22 cellular contexts compared by ENCODE assay signal in the genomic region with DNA sequence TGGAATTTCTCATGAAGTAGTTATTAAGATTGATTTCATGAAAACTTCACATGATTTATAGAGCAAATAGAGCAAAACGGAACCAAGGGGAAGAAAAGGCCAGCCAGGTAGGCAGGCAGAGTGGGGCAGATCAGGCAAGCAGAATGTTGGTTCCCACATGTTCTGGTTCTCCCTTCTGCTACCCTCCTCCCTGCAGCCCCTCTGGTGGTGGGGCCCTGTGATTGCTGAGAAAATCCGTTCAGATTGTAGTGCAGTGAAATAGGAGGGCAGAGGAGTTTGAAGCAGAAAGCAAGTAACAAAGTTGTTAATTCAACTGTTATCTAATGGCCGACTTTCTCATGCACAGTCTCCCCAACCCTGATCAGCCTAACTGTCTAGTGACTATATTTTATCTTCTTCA.
A peak's percentile ranks its signal among the peaks of the same experiment; 100 is the strongest.
DNase-seq lines count a peak whose midpoint lies in the region; FAIRE-seq and TF ChIP-seq lines count a peak whose summit lies in the region.
"Had no signal": no experiment of that assay in that cellular context is flagged by ENCODE, and none has a peak within 500 bp of the region (broad histone marks: within the 10 kb centered on the region; RNA-seq: fewer than 3 reads in every experiment).

No MANE protein-coding gene starts in this region.

- H3K79me1 ChIP-seq in H1 (ENCODE audit: low read depth, low read length) = no peaks in the 10 kb centered on the region

- no peak overlapping the region for H3K14ac ChIP-seq in H1 (ENCODE audit: insufficient read length)

- DNase-seq in NCI-H82 treated with DMSO at 0.1 percent for 48 hours (lab: John Stamatoyannopoulos, UW; ENCODE audit: unreplicated experiment) = peak; percentile 3
- DNase-seq in H1 (ENCODE audit: low read depth in 1 of 2, low spot score in 2 of 2) = no peak
- no peak for DNase-seq in retinal pigment epithelial cell (ENCODE audit: low read depth)
- no peak for DNase-seq in suprapubic skin (ENCODE audit: low spot score in 2 of 2)
- DNase-seq in AG08395 (ENCODE audit: low spot score) = no peak
- DNase-seq in UCSD-AML1 (lab: John Stamatoyannopoulos, UW; ENCODE audit: unreplicated experiment) = no peak
- DNase-seq: activated CD4-positive, alpha-beta T cell treated with anti-CD3 and anti-CD28 coated beads, Interleukin-2, amount 50 U/mL, for 4 hours; activated CD4-positive, CD25-positive, alpha-beta regulatory T cell; activated CD8-positive, alpha-beta memory T cell treated with anti-CD3 and anti-CD28 coated beads, Interleukin-2, amount 50 U/mL, for 48 hours; activated naive CD4-positive, alpha-beta T cell treated with anti-CD3 and anti-CD28 coated beads, Interleukin-2, amount 10 ng/mL, durations not matched to agents 7 days and 5 days; brain microvascular endothelial cell; HCEC 1CT; kidney glomerular epithelial cell; NCI-H510A treated with DMSO at 0.1 percent for 48 hours; ovary; Right ventricle myocardium superior; spleen; stimulated activated CD4-positive, alpha-beta T cell treated with anti-CD3 and anti-CD28 coated beads, Interleukin-2, amount 100 ng/mL, for 48 hours had no signal

- no peak for TF ChIP-seq EP300 in H1 (IDR thresholded peaks at IDR 0.05; ENCODE audit: borderline replicate concordance in 1 of 2, low read depth in 2 of 2, low read length in 2 of 2)
- no peak for TF ChIP-seq EP300 in suprapubic skin (IDR thresholded peaks at IDR 0.05)

- H4K8ac ChIP-seq in H1 (ENCODE audit: extremely low read depth, insufficient read depth, low read length) = no peak overlapping the region

- CTCF ChIA-PET in H1 (lab: Charles Lee; ENCODE audit: partially characterized antibody) = interaction anchor here (0.6 to 2.0 kb wide), 5 partner anchors 17 to 234 kb away, joined by 3 to 5 read pairs (median 3); no protein-coding TSS in a partner anchor

- H4K5ac ChIP-seq in H1 (ENCODE audit: insufficient read length, low read depth, low read length) = no peak overlapping the region

- no peaks in the 10 kb centered on the region for H3K27me3 ChIP-seq in H1 (replicated peaks in 1 of 4; ENCODE audit: control insufficient read depth in 3 of 4, extremely low read depth in 1 of 4, insufficient read depth in 3 of 4, low read length in 3 of 4)
- H3K27me3 ChIP-seq in suprapubic skin = no peaks in the 10 kb centered on the region
- H3K27me3 ChIP-seq: brain microvascular endothelial cell, ovary, right atrium auricular region, upper lobe of left lung had no signal

- H3K4me3 ChIP-seq in H1 (ENCODE audit: extremely low read depth in 1 of 4, insufficient read depth in 2 of 4, low read depth in 3 of 4, low read length in 4 of 4) = no peak overlapping the region
- H3K4me3 ChIP-seq in retinal pigment epithelial cell (ENCODE audit: low read length) = no peak overlapping the region
- no peak overlapping the region for H3K4me3 ChIP-seq in suprapubic skin
- H3K4me3 ChIP-seq: lung, ovary, right atrium auricular region, spleen, upper lobe of left lung had no signal

- H3K4me1 ChIP-seq in H1 (replicated peaks in 1 of 4; ENCODE audit: control insufficient read depth in 3 of 4, insufficient read depth in 4 of 4, low read length in 3 of 4) (no peaks in the 10 kb centered on the region), suprapubic skin (no peaks in the 10 kb centered on the region)
- H3K4me1 ChIP-seq: right atrium auricular region, spleen, upper lobe of left lung had no signal

- POLR2A ChIA-PET in H1 (lab: Charles Lee; ENCODE audit: partially characterized antibody) = interaction anchor here (1.6 kb wide), 1 partner anchor 180 kb away, joined by 6 read pairs; no protein-coding TSS in a partner anchor

- H3K27ac ChIP-seq in H1 (ENCODE audit: low read depth, low read length) (no peak overlapping the region), suprapubic skin (no peak overlapping the region)
- H3K27ac ChIP-seq: brain microvascular endothelial cell, ovary, right atrium auricular region, spleen, upper lobe of left lung had no signal

- no peak overlapping the region for H2BK15ac ChIP-seq in H1 (ENCODE audit: low read length)

- no peak overlapping the region for H2AK5ac ChIP-seq in H1 (ENCODE audit: low read depth, low read length)

- peak overlapping the region; percentile 62 for H2AFZ ChIP-seq in H1 (ENCODE audit: low read length)

- H2BK20ac ChIP-seq in H1 (ENCODE audit: low read length) = no peak overlapping the region

- H2BK12ac ChIP-seq in H1 (ENCODE audit: low read depth, low read length) = no peak overlapping the region

- peak; percentile 20 to 57; a peak in 3 of 4 replicates for TF ChIP-seq RAD21 in H1 (IDR thresholded peaks at IDR 0.05 in 1 of 2, conservative IDR thresholded peaks at IDR 0.05 in 1 of 2; ENCODE audit: low read depth in 2 of 2, low read length in 2 of 2)

- H2BK120ac ChIP-seq in H1 (replicated peaks; ENCODE audit: low read depth, low read length) = no peak overlapping the region

- TF ChIP-seq POLR2A in H1 (IDR thresholded peaks at IDR 0.05; ENCODE audit: control extremely low read depth in 1 of 2, low read depth in 2 of 2, low read length in 2 of 2) = no peak
- TF ChIP-seq POLR2A in suprapubic skin (IDR thresholded peaks at IDR 0.05) = no peak

- peak; percentile 57 for FAIRE-seq in H1 (lab: Jason Lieb, UNC)

- no peak overlapping the region for H3K23ac ChIP-seq in H1 (ENCODE audit: insufficient read length)

- TF ChIP-seq CTCF in GM12872 (IDR thresholded peaks at IDR 0.05; ENCODE audit: insufficient read depth, low read depth, low read length) = peak; percentile 28; the same call in 1 of the 3 replicates
- TF ChIP-seq CTCF in H1 (IDR thresholded peaks at IDR 0.05; ENCODE audit: control extremely low read depth in 1 of 3, insufficient read depth in 1 of 3, low read depth in 1 of 3, low read length in 3 of 3) = peak; percentile 29 to 34 (median 31)
- TF ChIP-seq CTCF in retinal pigment epithelial cell (conservative IDR thresholded peaks at IDR 0.05; ENCODE audit: low read depth, low read length) = peak; percentile 7
- no peak for TF ChIP-seq CTCF in suprapubic skin (IDR thresholded peaks at IDR 0.05)

- H3K9me3 ChIP-seq in H1 (ENCODE audit: insufficient read depth in 2 of 2, low read depth in 1 of 2, low read length in 1 of 2) = no peaks in the 10 kb centered on the region
- H3K9me3 ChIP-seq in suprapubic skin = no peaks in the 10 kb centered on the region
- H3K9me3 ChIP-seq: ovary, right atrium auricular region, spleen, upper lobe of left lung had no signal

- no peak overlapping the region for H4K91ac ChIP-seq in H1 (replicated peaks; ENCODE audit: insufficient read length, low read length)

- no peaks in the 10 kb centered on the region for H3K36me3 ChIP-seq in H1 (ENCODE audit: control insufficient read depth in 2 of 4, insufficient read depth in 4 of 4, low read length in 3 of 4)
- no peaks in the 10 kb centered on the region for H3K36me3 ChIP-seq in suprapubic skin
- H3K36me3 ChIP-seq: brain microvascular endothelial cell, ovary, right atrium auricular region, spleen, upper lobe of left lung had no signal

- WGBS in H1 (ENCODE audit: extremely low coverage in 1 of 2, insufficient coverage in 1 of 2, insufficient read length in 1 of 2, insufficient replicate concordance in 2 of 2, low coverage in 1 of 2, low lambda C conversion rate in 2 of 2, missing lambda C conversion rate in 1 of 2), 2 experiments = 69% methylated on average over 3 of the region's 3 CpGs; no CpG with 5 or more reads in 1 of the 2 experiments
- 60% methylated on average over 3 of the region's 3 CpGs for WGBS in suprapubic skin

- H2BK5ac ChIP-seq in H1 (ENCODE audit: low read depth, low read length) = no peak overlapping the region

- H3K23me2 ChIP-seq in H1 (ENCODE audit: low read depth, low read length) = no peaks in the 10 kb centered on the region

- H3K79me2 ChIP-seq in H1 (ENCODE audit: control insufficient read depth in 1 of 2, insufficient read depth in 2 of 2, low read length in 2 of 2) = no peaks in the 10 kb centered on the region

- H3K9ac ChIP-seq in H1 (replicated peaks in 1 of 4; ENCODE audit: extremely low read depth in 1 of 4, low read depth in 3 of 4, low read length in 3 of 4) = no peak overlapping the region

- no peak overlapping the region for H3K56ac ChIP-seq in H1 (replicated peaks; ENCODE audit: insufficient read length, low read depth, low read length)

- no peak overlapping the region; the same call in 1 of the 2 replicates for H3K18ac ChIP-seq in H1 (ENCODE audit: extremely low read depth, low read length)

- H3K4me2 ChIP-seq in H1 (ENCODE audit: insufficient read depth in 1 of 2, low read depth in 2 of 2, low read length in 2 of 2) = no peak overlapping the region

- H4K20me1 ChIP-seq in H1 (replicated peaks in 1 of 2; ENCODE audit: control insufficient read depth in 1 of 2, insufficient read depth in 2 of 2, low read length in 2 of 2) = no peaks in the 10 kb centered on the region

- H3K4ac ChIP-seq in H1 (replicated peaks; ENCODE audit: insufficient read length, low read depth, low read length) = no peak overlapping the region

TF ChIP-seq in H1, 55 proteins besides CTCF, POLR2A, EP300 and RAD21:
- no peak for TF ChIP-seq BACH1 (IDR thresholded peaks at IDR 0.05; ENCODE audit: low read length)
- TF ChIP-seq SIN3A (conservative IDR thresholded peaks at IDR 0.05 in 1 of 2, IDR thresholded peaks at IDR 0.05 in 1 of 2; ENCODE audit: low read depth in 1 of 2, low read length in 2 of 2) = no peak
- TF ChIP-seq, protein P1, sequence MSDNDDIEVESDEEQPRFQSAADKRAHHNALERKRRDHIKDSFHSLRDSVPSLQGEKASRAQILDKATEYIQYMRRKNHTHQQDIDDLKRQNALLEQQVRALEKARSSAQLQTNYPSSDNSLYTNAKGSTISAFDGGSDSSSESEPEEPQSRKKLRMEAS (IDR thresholded peaks at IDR 0.05) = no peak

Comparison
In these comparisons a context has a peak if more than half of its experiments do, and no peak if none do; other contexts are left out.
1. CTCF ChIP-seq: peak in GM12872 (single experiment), H1 (3 of 3) and retinal pigment epithelial cell (single experiment); none in suprapubic skin (0 of 2).